In genomic region chr2:43472527-43473194, GRCh38 we compare ENCODE assay signal across 25 cellular contexts.
DNase-seq lines count a peak whose midpoint lies in the region; ATAC-seq lines count a peak whose summit lies in the region.
"Had no signal": no experiment of that assay in that cellular context is flagged by ENCODE, and none has a peak within 500 bp of the region (broad histone marks: within the 10 kb centered on the region; RNA-seq: fewer than 3 reads in every experiment).

No MANE protein-coding gene starts in this region.

- DNase-seq in DMS153 (lab: John Stamatoyannopoulos, UW) = peak; percentile 13
- peak; percentile 26 for DNase-seq in HT1080 (ENCODE audit: low read depth)
- DNase-seq in NCI-H748 treated with DMSO at 0.1 percent for 48 hours (lab: John Stamatoyannopoulos, UW) = peak; percentile 31
- DNase-seq in kidney glomerular epithelial cell (lab: John Stamatoyannopoulos, UW) = peak; percentile 14
- no peak for DNase-seq in SKM-1 treated with dmso at 0.1 percent for 144 hours (lab: John Stamatoyannopoulos, UW; ENCODE audit: unreplicated experiment)
- DNase-seq: ACHN; activated CD4-positive, alpha-beta T cell treated with anti-CD3 and anti-CD28 coated beads for 4 hours; activated CD8-positive, alpha-beta memory T cell treated with anti-CD3 and anti-CD28 coated beads for 24 hours; activated effector memory CD4-positive, alpha-beta T cell treated with anti-CD3 and anti-CD28 coated beads, Interleukin-2, amount 50 U/mL, for 16 hours; activated naive CD8-positive, alpha-beta T cell treated with anti-CD3 and anti-CD28 coated beads, Interleukin-2, amount 10 ng/mL, durations not matched to agents 7 days and 5 days; central memory CD4-positive, alpha-beta T cell; DMS79; H7; hippocampal formation; left lung; MM.1S; naive thymus-derived CD4-positive, alpha-beta T cell; NCI-H146; Right ventricle myocardium superior; stimulated activated CD4-positive, alpha-beta T cell treated with anti-CD3 and anti-CD28 coated beads, Interleukin-1b, Interleukin-23, amount 100 ng/mL, for 48 hours; stimulated activated CD8-positive, alpha-beta memory T cell treated with anti-CD3 and anti-CD28 coated beads, Interleukin-4, amount 100 ng/mL, for 48 hours; stimulated activated naive CD8-positive, alpha-beta T cell treated with anti-CD3 and anti-CD28 coated beads, Interleukin-15, amount 100 ng/mL, for 72 hours had no signal

- no peak for ATAC-seq in HG03097 (IDR thresholded peaks at IDR 0.05; ENCODE audit: low FRiP score, unreplicated experiment)
- ATAC-seq in esophagus mucosa = no peak
- ATAC-seq: K562; left lung; naive thymus-derived CD4-positive, alpha-beta T cell; stimulated activated naive CD8-positive, alpha-beta T cell treated with anti-CD3 and anti-CD28 coated beads, Interleukin-15, amount 100 ng/mL, for 72 hours had no signal
